26 cellular contexts compared by ENCODE assay signal in the genomic region with DNA sequence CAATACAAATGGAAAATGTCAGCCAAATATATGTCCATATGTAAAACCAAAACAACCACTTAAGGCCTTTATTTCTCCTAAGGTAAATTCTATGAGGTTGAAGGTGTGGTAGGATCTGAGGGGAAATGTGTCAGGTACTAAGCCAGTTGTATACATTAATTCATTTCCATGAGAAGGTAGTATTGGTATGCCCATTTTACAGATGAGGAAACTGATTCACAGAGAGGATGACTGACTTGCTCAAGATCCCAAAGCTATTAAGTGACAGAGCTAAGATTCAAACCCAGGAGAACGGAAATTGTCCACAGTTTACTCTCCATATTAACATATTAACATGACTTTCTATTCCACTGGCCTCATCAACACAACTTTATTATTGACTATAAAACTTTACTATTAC.
"Had no signal": no experiment of that assay in that cellular context is flagged by ENCODE, and none has a peak within 500 bp of the region (broad histone marks: within the 10 kb centered on the region; RNA-seq: fewer than 3 reads in every experiment).

No MANE protein-coding gene starts in this region.

- DNase-seq: dorsolateral prefrontal cortex; effector CD4-positive, alpha-beta T cell; foreskin fibroblast; gastrocnemius medialis; left cardiac atrium; left lung; mesenchymal stem cell; mucosa of descending colon; naive B cell; stimulated activated CD4-positive, alpha-beta T cell treated with anti-CD3 and anti-CD28 coated beads, Interleukin-2, amount 100 ng/mL, for 24 hours; stimulated activated CD4-positive, alpha-beta T cell treated with anti-CD3 and anti-CD28 coated beads, Interleukin-4, amount 100 ng/mL, for 24 hours; stimulated activated naive CD4-positive, alpha-beta T cell treated with Interleukin-2 at 50 U/mL for 16 hours; stomach; tibial artery; upper lobe of left lung had no signal

- H3K9ac ChIP-seq: parathyroid adenoma had no signal

- H3K4me3 ChIP-seq: dorsolateral prefrontal cortex, gastrocnemius medialis, left lung, mucosa of descending colon, stomach, tibial artery, upper lobe of left lung had no signal

- H3K9me3 ChIP-seq: gastrocnemius medialis, left lung, mucosa of descending colon, stomach, tibial artery, upper lobe of left lung had no signal

- H3K27me3 ChIP-seq: dorsolateral prefrontal cortex, gastrocnemius medialis, left lung, stomach, tibial artery, upper lobe of left lung had no signal

- H3K27ac ChIP-seq: dorsolateral prefrontal cortex, epithelial cell of prostate, gastrocnemius medialis, left lung, parathyroid adenoma, tibial artery, upper lobe of left lung had no signal

- H3K27ac Mint-ChIP-seq: mesothelial cell of epicardium; naive B cell; natural killer cell treated with Interleukin-12 subunit alpha and Interleukin-12 subunit beta and Interleukin-15 and Interleukin-18, amount 100 ng/mL, for 72 hours; progenitor cell of endocrine pancreas; stimulated activated effector memory CD8-positive, alpha-beta T cell treated with anti-CD3 and anti-CD28 coated beads, Interleukin-12 subunit alpha, Interleukin-12 subunit beta, amount 100 ng/mL, for 72 hours had no signal

- H3K79me2 ChIP-seq: parathyroid adenoma had no signal

- FAIRE-seq: colon, urothelium cell line had no signal

- H3K27me3 Mint-ChIP-seq: naive B cell; natural killer cell treated with Interleukin-12 subunit alpha and Interleukin-12 subunit beta and Interleukin-15 and Interleukin-18, amount 100 ng/mL, for 72 hours had no signal

- H2AFZ ChIP-seq: parathyroid adenoma had no signal

- H3K4me1 ChIP-seq: parathyroid adenoma had no signal

- ATAC-seq: esophagus mucosa; gastrocnemius medialis; left cardiac atrium; left lung; mucosa of descending colon; natural killer cell treated with Interleukin-12 subunit alpha and Interleukin-12 subunit beta and Interleukin-15 and Interleukin-18, amount 100 ng/mL, for 72 hours; sciatic nerve; stimulated activated effector memory CD8-positive, alpha-beta T cell treated with anti-CD3 and anti-CD28 coated beads, Interleukin-12 subunit alpha, Interleukin-12 subunit beta, amount 100 ng/mL, for 72 hours had no signal

- H3K9me3 Mint-ChIP-seq: mesothelial cell of epicardium; naive B cell; natural killer cell treated with Interleukin-12 subunit alpha and Interleukin-12 subunit beta and Interleukin-15 and Interleukin-18, amount 100 ng/mL, for 72 hours; neural crest cell; stimulated activated effector memory CD8-positive, alpha-beta T cell treated with anti-CD3 and anti-CD28 coated beads, Interleukin-12 subunit alpha, Interleukin-12 subunit beta, amount 100 ng/mL, for 72 hours had no signal

- H3K4me3 Mint-ChIP-seq: mesothelial cell of epicardium; naive B cell; natural killer cell treated with Interleukin-12 subunit alpha and Interleukin-12 subunit beta and Interleukin-15 and Interleukin-18, amount 100 ng/mL, for 72 hours; neural crest cell; stimulated activated effector memory CD8-positive, alpha-beta T cell treated with anti-CD3 and anti-CD28 coated beads, Interleukin-12 subunit alpha, Interleukin-12 subunit beta, amount 100 ng/mL, for 72 hours had no signal
